10 cellular contexts compared by ENCODE assay signal in the genomic region with DNA sequence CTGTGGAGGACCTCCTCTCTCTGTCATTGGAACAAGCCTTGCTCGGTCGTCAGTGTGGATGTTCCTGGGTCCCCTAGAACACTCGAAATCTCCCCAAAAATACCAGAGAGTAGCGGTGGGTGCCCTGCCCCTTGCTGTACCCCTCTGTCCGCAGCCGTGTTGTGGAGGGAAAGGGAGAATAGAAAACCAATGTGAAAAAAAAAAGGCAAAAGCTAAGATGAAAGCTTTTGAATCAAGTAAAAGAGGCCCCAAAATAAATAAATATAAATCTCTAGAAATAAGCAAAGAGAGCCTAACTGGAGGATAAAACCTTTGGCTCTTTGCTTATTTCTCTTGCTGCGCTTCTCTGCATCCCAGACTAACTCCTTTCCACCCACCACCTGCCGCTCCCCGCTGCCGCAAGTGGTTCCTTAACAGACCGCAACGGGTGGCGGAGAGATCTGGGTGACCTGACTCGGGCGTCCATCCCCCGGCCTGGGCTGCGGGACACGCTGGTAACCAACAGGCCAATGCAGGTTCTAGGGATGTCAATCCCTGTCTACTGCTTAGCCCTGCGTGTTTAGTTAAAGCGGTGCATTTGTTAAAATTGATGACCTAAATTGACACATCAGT.
A peak's percentile ranks its signal among the peaks of the same experiment; 100 is the strongest.
DNase-seq lines count a peak whose midpoint lies in the region; ATAC-seq, FAIRE-seq and TF ChIP-seq lines count a peak whose summit lies in the region.
"Had no signal": no experiment of that assay in that cellular context is flagged by ENCODE, and none has a peak within 500 bp of the region (broad histone marks: within the 10 kb centered on the region; RNA-seq: fewer than 3 reads in every experiment).

No MANE protein-coding gene starts in this region.

- peak; percentile 10 for DNase-seq in DMS79 (lab: John Stamatoyannopoulos, UW)
- DNase-seq in IMR-90: no peak
- no peak for DNase-seq in choroid plexus epithelial cell (ENCODE audit: low read depth)
- DNase-seq in neural crest cell (ENCODE audit: low read depth, low spot score): no peak
- DNase-seq in putamen (ENCODE audit: low spot score): no peak
- no peak for DNase-seq in left colon
- DNase-seq in frontal cortex (ENCODE audit: low spot score in 2 of 2): no peak
- no peak for DNase-seq in NCI-H510A (lab: John Stamatoyannopoulos, UW)

- 15% methylated on average over 4 of the region's 20 CpGs; no CpG with 5 or more reads in 1 of the 2 experiments for WGBS in IMR-90 (ENCODE audit: extremely low coverage in 2 of 2, insufficient read length in 1 of 2), 2 experiments

- TF ChIP-seq CTCF in IMR-90 (conservative IDR thresholded peaks at IDR 0.05; ENCODE audit: low read depth, low read length) (no peak), choroid plexus epithelial cell (conservative IDR thresholded peaks at IDR 0.05; ENCODE audit: low read depth, low read length) (no peak), neural crest cell (conservative IDR thresholded peaks at IDR 0.05) (no peak)

- FAIRE-seq in frontal cortex (lab: Jason Lieb, UNC): no peak
- FAIRE-seq: GM18507, islet of Langerhans had no signal

- H3K4me2 ChIP-seq in IMR-90 (ENCODE audit: low read depth, low read length): peak overlapping the region; percentile 70; the same call in 1 of the 2 replicates

- peak overlapping the region; percentile 91 for H3K4me3 Mint-ChIP-seq in neural crest cell

- no peak overlapping the region for H3K23ac ChIP-seq in IMR-90 (ENCODE audit: low read depth, low read length)

- H2BK5ac ChIP-seq in IMR-90 (ENCODE audit: low read depth, low read length, poor library complexity, severe bottlenecking): no peak overlapping the region

- no peak overlapping the region for H3K9ac ChIP-seq in IMR-90 (ENCODE audit: low read depth, low read length)

- H3K9me3 Mint-ChIP-seq in neural crest cell: no peaks in the 10 kb centered on the region

- peaks cover 7% of the 10 kb centered on the region for H3K27me3 ChIP-seq in IMR-90 (ENCODE audit: control insufficient read depth, insufficient read depth, low read length)

- no peak overlapping the region for H2BK20ac ChIP-seq in IMR-90 (ENCODE audit: low read depth, low read length)

- H3K9me1 ChIP-seq in IMR-90 (ENCODE audit: insufficient read depth, low read length): no peaks in the 10 kb centered on the region

- peaks cover 20% of the 10 kb centered on the region for H3K4me1 Mint-ChIP-seq in neural crest cell

- no peaks in the 10 kb centered on the region for H3K36me3 ChIP-seq in IMR-90 (ENCODE audit: control insufficient read depth, insufficient read depth, low read length)

- peaks cover 30% of the 10 kb centered on the region for H3K27me3 Mint-ChIP-seq in neural crest cell (ENCODE audit: low read depth)

- H3K27ac ChIP-seq in IMR-90 (ENCODE audit: insufficient read depth, low read length): no peak overlapping the region

- H3K36me3 Mint-ChIP-seq in neural crest cell (ENCODE audit: low read depth): no peaks in the 10 kb centered on the region

- no peak overlapping the region for H2AK9ac ChIP-seq in IMR-90 (replicated peaks; ENCODE audit: low read depth, low read length, poor library complexity)

- no peak overlapping the region for H3K27ac Mint-ChIP-seq in neural crest cell (ENCODE audit: unreplicated experiment)

- dilution Hi-C loops in IMR-90 (cut with HindIII; ENCODE audit: low sequenced_read_pairs, unreplicated experiment): no loop called here

- H2AK5ac ChIP-seq in IMR-90 (ENCODE audit: low read depth, low read length): no peak overlapping the region

- H2BK15ac ChIP-seq in IMR-90 (ENCODE audit: low read depth, low read length): no peak overlapping the region

- no peak overlapping the region for H4K8ac ChIP-seq in IMR-90 (ENCODE audit: low read depth in 2 of 2, low read length in 2 of 2)

- no peak overlapping the region for H3K56ac ChIP-seq in IMR-90 (ENCODE audit: extremely low read depth, insufficient read depth, low read length)

- H3K4me1 ChIP-seq in IMR-90 (ENCODE audit: control insufficient read depth, insufficient read depth, low read length): no peaks in the 10 kb centered on the region

- no peak overlapping the region for H2BK120ac ChIP-seq in IMR-90 (ENCODE audit: low read depth, low read length)

- no peak overlapping the region for H3K4ac ChIP-seq in IMR-90 (ENCODE audit: low read depth, low read length)

- in situ Hi-C loops in IMR-90 (cut with MboI; ENCODE audit: low sequenced_read_pairs): no loop called here

- no peaks in the 10 kb centered on the region for H4K20me1 ChIP-seq in IMR-90 (ENCODE audit: insufficient read depth, low read length)

- H3K18ac ChIP-seq in IMR-90 (ENCODE audit: low read depth, low read length): no peak overlapping the region

- H3K9me3 ChIP-seq in IMR-90 (ENCODE audit: control insufficient read depth, insufficient read depth, low read length): no peaks in the 10 kb centered on the region

- H3K4me3 ChIP-seq in IMR-90 (ENCODE audit: insufficient read depth, low read depth, low read length) (peak overlapping the region; percentile 5; the same call in 1 of the 2 replicates), choroid plexus epithelial cell (ENCODE audit: low read depth, low read length) (peak overlapping the region; percentile 44)

- no peak for TF ChIP-seq POLR2A in IMR-90 (IDR thresholded peaks at IDR 0.05; ENCODE audit: low read depth, low read length)

- no peak for ATAC-seq in IMR-90 (ENCODE audit: low read depth)
- ATAC-seq in left colon: no peak

- H4K5ac ChIP-seq in IMR-90 (ENCODE audit: low read depth, low read length): no peak overlapping the region

- POLR2A ChIA-PET in IMR-90 (lab: Charles Lee; ENCODE audit: unreplicated experiment): no interaction called here

- H3K14ac ChIP-seq in IMR-90 (replicated peaks; ENCODE audit: low read depth, low read length): no peak overlapping the region

- no peaks in the 10 kb centered on the region for H3K79me1 ChIP-seq in IMR-90 (ENCODE audit: low read depth in 1 of 2, low read length in 2 of 2)

- intact Hi-C loops in IMR-90 (cut with micrococcal nuclease) (no loop called here), left colon (cut with DNase I, micrococcal nuclease) (no loop called here)

- BruUV-seq in IMR-90 (replicated peaks; lab: Mats Ljungman, UMichigan): no TSS peak

- CTCF ChIA-PET in IMR-90 (lab: Yijun Ruan, JAX): no interaction called here

- H2AFZ ChIP-seq in IMR-90 (replicated peaks; ENCODE audit: low read length, poor library complexity): peak overlapping the region; percentile 85

- no peak for TF ChIP-seq RAD21 in IMR-90 (IDR thresholded peaks at IDR 0.05; ENCODE audit: low read length)

- H4K91ac ChIP-seq in IMR-90 (ENCODE audit: insufficient read depth, low read depth, low read length): no peak overlapping the region

TF ChIP-seq in IMR-90, 13 proteins besides CTCF, POLR2A, EP300 and RAD21:
- no peak for TF ChIP-seq NFE2L2 (IDR thresholded peaks at IDR 0.05; ENCODE audit: low read depth, low read length)
- no peak for TF ChIP-seq RCOR1 (IDR thresholded peaks at IDR 0.05; ENCODE audit: insufficient replicate concordance, low read length)
- TF ChIP-seq BHLHE40 (IDR thresholded peaks at IDR 0.05; ENCODE audit: low read depth, low read length): no peak
- TF ChIP-seq, protein P1, sequence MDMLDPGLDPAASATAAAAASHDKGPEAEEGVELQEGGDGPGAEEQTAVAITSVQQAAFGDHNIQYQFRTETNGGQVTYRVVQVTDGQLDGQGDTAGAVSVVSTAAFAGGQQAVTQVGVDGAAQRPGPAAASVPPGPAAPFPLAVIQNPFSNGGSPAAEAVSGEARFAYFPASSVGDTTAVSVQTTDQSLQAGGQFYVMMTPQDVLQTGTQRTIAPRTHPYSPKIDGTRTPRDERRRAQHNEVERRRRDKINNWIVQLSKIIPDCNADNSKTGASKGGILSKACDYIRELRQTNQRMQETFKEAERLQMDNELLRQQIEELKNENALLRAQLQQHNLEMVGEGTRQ (IDR thresholded peaks at IDR 0.05; ENCODE audit: low read depth, low read length): no peak
- TF ChIP-seq, protein P2, sequence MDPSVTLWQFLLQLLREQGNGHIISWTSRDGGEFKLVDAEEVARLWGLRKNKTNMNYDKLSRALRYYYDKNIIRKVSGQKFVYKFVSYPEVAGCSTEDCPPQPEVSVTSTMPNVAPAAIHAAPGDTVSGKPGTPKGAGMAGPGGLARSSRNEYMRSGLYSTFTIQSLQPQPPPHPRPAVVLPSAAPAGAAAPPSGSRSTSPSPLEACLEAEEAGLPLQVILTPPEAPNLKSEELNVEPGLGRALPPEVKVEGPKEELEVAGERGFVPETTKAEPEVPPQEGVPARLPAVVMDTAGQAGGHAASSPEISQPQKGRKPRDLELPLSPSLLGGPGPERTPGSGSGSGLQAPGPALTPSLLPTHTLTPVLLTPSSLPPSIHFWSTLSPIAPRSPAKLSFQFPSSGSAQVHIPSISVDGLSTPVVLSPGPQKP (IDR thresholded peaks at IDR 0.05; ENCODE audit: borderline replicate concordance, low read depth, low read length): no peak
- no peak for TF ChIP-seq MAZ (IDR thresholded peaks at IDR 0.05; ENCODE audit: borderline replicate concordance, low read depth, low read length)
- no peak for TF ChIP-seq CEBPB (IDR thresholded peaks at IDR 0.05; ENCODE audit: low read depth, low read length)
- no peak for TF ChIP-seq CHD1 (IDR thresholded peaks at IDR 0.05; ENCODE audit: low read depth, low read length)
- no peak for TF ChIP-seq SMC3 (IDR thresholded peaks at IDR 0.05; ENCODE audit: low read depth, low read length)
- TF ChIP-seq FOS (IDR thresholded peaks at IDR 0.05; ENCODE audit: low read depth, low read length): no peak
- TF ChIP-seq MAFK (IDR thresholded peaks at IDR 0.05; ENCODE audit: low read depth, low read length): no peak
- no peak for TF ChIP-seq MXI1 (IDR thresholded peaks at IDR 0.05; ENCODE audit: borderline replicate concordance, low read depth, low read length)
- no peak for TF ChIP-seq RFX5 (IDR thresholded peaks at IDR 0.05; ENCODE audit: low read depth, low read length)
